ENCODE assay signal across 10 cellular contexts in the genomic region with DNA sequence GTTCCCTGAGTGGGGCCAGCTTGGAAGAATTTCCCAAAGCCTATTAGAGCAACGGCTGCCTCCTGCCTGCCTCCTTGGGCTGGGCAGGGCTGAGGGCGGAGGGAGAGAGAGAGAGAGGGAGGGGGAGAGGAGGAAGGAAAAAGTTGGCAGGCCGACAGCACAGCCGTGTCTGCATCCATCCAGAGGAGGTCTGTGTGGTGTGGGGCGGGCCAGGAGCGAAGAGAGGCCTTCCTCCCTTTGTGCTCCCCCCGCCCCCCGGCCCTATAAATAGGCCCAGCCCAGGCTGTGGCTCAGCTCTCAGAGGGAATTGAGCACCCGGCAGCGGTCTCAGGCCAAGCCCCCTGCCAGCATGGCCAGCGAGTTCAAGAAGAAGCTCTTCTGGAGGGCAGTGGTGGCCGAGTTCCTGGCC. TPM values are rescaled to one million over a fixed set of nuclear protein-coding genes. Genes with fewer than 3 reads are reported as not detected.
A peak's percentile ranks its signal among the peaks of the same experiment; 100 is the strongest.
DNase-seq lines count a peak whose midpoint lies in the region; ATAC-seq and TF ChIP-seq lines count a peak whose summit lies in the region.
"Had no signal": no experiment of that assay in that cellular context is flagged by ENCODE, and none has a peak within 500 bp of the region (broad histone marks: within the 10 kb centered on the region; RNA-seq: fewer than 3 reads in every experiment).

Gene AQP1 (plus strand): TSS at position 293 of the 409 bp plus-strand sequence. CDS start 57 bp downstream, at position 350.

- POLR2A ChIA-PET in T-cell (lab: Charles Lee) = no interaction called here

- H3K27me3 Mint-ChIP-seq in T-cell = no peaks in the 10 kb centered on the region

- H3K9me3 Mint-ChIP-seq in T-cell = no peaks in the 10 kb centered on the region

- H3K36me3 Mint-ChIP-seq in T-cell = no peaks in the 10 kb centered on the region

- H3K27ac Mint-ChIP-seq in T-cell = no peak within 1 kb of the TSS

- peak; percentile 94 for DNase-seq in NCI-H82 (lab: John Stamatoyannopoulos, UW)
- DNase-seq in epithelial cell of proximal tubule (ENCODE audit: low read depth) = no peak
- peak; percentile 87 for DNase-seq in medulla oblongata (ENCODE audit: extremely low spot score)
- peak in 40 of 49 donors; percentile 13 to 86 (median 56) for DNase-seq in substantia nigra (lab: John Stamatoyannopoulos, UW)
- DNase-seq in occipital lobe (lab: John Stamatoyannopoulos, UW) = no peak
- DNase-seq in NCI-H128 (lab: John Stamatoyannopoulos, UW; ENCODE audit: unreplicated experiment) = no peak
- DNase-seq in T-cell = no peak
- DNase-seq: stimulated activated CD4-positive, alpha-beta T cell treated with anti-CD3 and anti-CD28 coated beads, Interleukin-4, amount 100 ng/mL, for 1 hour had no signal

- no peak for ATAC-seq in GM21526 (IDR thresholded peaks at IDR 0.05; ENCODE audit: low FRiP score, unreplicated experiment)
- no peak for ATAC-seq in T-cell (replicated peaks in 1 of 4)

- TF ChIP-seq CTCF in epithelial cell of proximal tubule (conservative IDR thresholded peaks at IDR 0.05; ENCODE audit: low read depth, low read length) = no peak

- CTCF ChIA-PET in T-cell (lab: Charles Lee) = interaction anchor here in 1 of 2 donors (0.6 kb wide), 2 partner anchors 8 to 61 kb away, joined by 3 to 7 read pairs; no protein-coding TSS in a partner anchor

- H3K4me3 Mint-ChIP-seq in T-cell = no peak within 1 kb of the TSS

- H3K4me1 Mint-ChIP-seq in T-cell = no peaks in the 10 kb centered on the region

- no peak within 1 kb of the TSS for H3K27ac ChIP-seq in substantia nigra (ENCODE audit: low read depth, low read length, poor library complexity, severe bottlenecking)
- H3K27ac ChIP-seq: VCaP had no signal

- peak within 1 kb of the TSS; percentile 57 for H3K4me3 ChIP-seq in epithelial cell of proximal tubule (ENCODE audit: low read depth, low read length)

RNA-seq across cellular contexts. Expression of gene AQP1, which starts in this region (rescaled TPM):
- 0.72 and 2.1 TPM in 2 replicates for total RNA-seq in epithelial cell of proximal tubule
- 0.31 TPM for total RNA-seq in occipital lobe
- total RNA-seq in T-cell = 1 to 10 TPM in 2 of 5 donors, under 1 TPM in 3; 0.13 to 1.9 (median 0.79) TPM

Comparison
In these comparisons a context has a peak if more than half of its experiments do, and no peak if none do; other contexts are left out.
1. DNase-seq: peak in NCI-H82 (single experiment), medulla oblongata (single experiment) and substantia nigra (40 of 49); none in epithelial cell of proximal tubule (single experiment), occipital lobe (single experiment), NCI-H128 (single experiment) and T-cell (0 of 34).